In genomic region chr19:43826787-43827754, GRCh38 we compare ENCODE assay signal across 8 cellular contexts. TPM values are rescaled to one million over a fixed set of nuclear protein-coding genes. Genes with fewer than 3 reads are reported as not detected.
DNase-seq lines count a peak whose midpoint lies in the region; ATAC-seq, FAIRE-seq and TF ChIP-seq lines count a peak whose summit lies in the region.

TSS of gene ZNF283 (plus strand) at chr19:43827321. CDS start at chr19:43833505, 6,184 bp downstream.

- no peak for TF ChIP-seq POLR2A in stomach (IDR thresholded peaks at IDR 0.05)

- H3K9me3 Mint-ChIP-seq in Calu3 (ENCODE audit: low read depth, unreplicated experiment) (peaks cover 11% of the 10 kb centered on the region), neural progenitor cell (peaks cover 28% of the 10 kb centered on the region)

- no peak for TF ChIP-seq EP300 in stomach (IDR thresholded peaks at IDR 0.05)

- FAIRE-seq in frontal cortex (lab: Jason Lieb, UNC): no peak

- peak within 1 kb of the TSS; percentile 88 for H3K4me3 ChIP-seq in Loucy (ENCODE audit: low read length, poor library complexity, severe bottlenecking)
- H3K4me3 ChIP-seq in neural progenitor cell: peak within 1 kb of the TSS; percentile 74
- H3K4me3 ChIP-seq in stomach: peak within 1 kb of the TSS; percentile 66 to 82 (median 74)

- no peaks in the 10 kb centered on the region for H3K9me2 ChIP-seq in Loucy (replicated peaks; ENCODE audit: low read depth, low read length)

- H3K4me1 Mint-ChIP-seq in Calu3 (ENCODE audit: low read depth, unreplicated experiment): peaks cover 20% of the 10 kb centered on the region
- peaks cover 6% of the 10 kb centered on the region for H3K4me1 Mint-ChIP-seq in neural progenitor cell

- H3K36me3 Mint-ChIP-seq in Calu3 (ENCODE audit: insufficient read depth, unreplicated experiment): peaks cover 39% of the 10 kb centered on the region
- H3K36me3 Mint-ChIP-seq in neural progenitor cell: peaks cover 22% of the 10 kb centered on the region

- H3K36me3 ChIP-seq in Loucy (ENCODE audit: insufficient read depth, low read length) (no peaks in the 10 kb centered on the region), neural progenitor cell (peaks cover 8% of the 10 kb centered on the region), stomach (peaks cover 23 to 40% (median 38%) of the 10 kb centered on the region in 4 donors)

- intact Hi-C loops in Calu3 (cut with micrococcal nuclease; ENCODE audit: unreplicated experiment) (loop anchor here (10.0 kb wide), 1 partner anchor 108 kb away; the partner anchor contains the start of gene ZNF45), stomach (cut with DNase I; ENCODE audit: low total_unique reads) (no loop called here)

- peak within 1 kb of the TSS; percentile 92 for H3K4me3 Mint-ChIP-seq in Calu3 (ENCODE audit: low read depth, unreplicated experiment)
- peak within 1 kb of the TSS; percentile 94 for H3K4me3 Mint-ChIP-seq in neural progenitor cell

- CTCF ChIA-PET in Calu3 (lab: Charles Lee): interaction anchor here (0.6 to 1.2 kb wide), 6 partner anchors 14 to 397 kb away, joined by 3 to 13 read pairs (median 4); partner anchors contain the start of gene ZNF226

- H3K27ac ChIP-seq in neural progenitor cell (no peak within 1 kb of the TSS), stomach (peak within 1 kb of the TSS; percentile 36 to 84 (median 72))

- H3F3A ChIP-seq in Loucy (ENCODE audit: low read depth) (no peaks in the 10 kb centered on the region), neural progenitor cell (ENCODE audit: low read depth) (no peaks in the 10 kb centered on the region)

- H3K27me3 ChIP-seq in Loucy (ENCODE audit: insufficient read depth, low read length, poor library complexity, severe bottlenecking): no peaks in the 10 kb centered on the region
- H3K27me3 ChIP-seq in neural progenitor cell: peaks cover 32% of the 10 kb centered on the region
- peaks cover 0 to 3% (median 3%) of the 10 kb centered on the region in 3 donors for H3K27me3 ChIP-seq in stomach

- H3K4me1 ChIP-seq in Loucy (ENCODE audit: insufficient read depth, low read length, poor library complexity, severe bottlenecking) (no peaks in the 10 kb centered on the region), neural progenitor cell (no peaks in the 10 kb centered on the region), stomach (peaks cover 0 to 15% (median 10%) of the 10 kb centered on the region in 4 donors)

- H3K9me3 ChIP-seq in Loucy (ENCODE audit: insufficient read depth, low read depth, low read length): no peaks in the 10 kb centered on the region
- H3K9me3 ChIP-seq in neural progenitor cell (ENCODE audit: low read depth): no peaks in the 10 kb centered on the region
- H3K9me3 ChIP-seq in stomach: peaks cover 0 to 11% (median 4%) of the 10 kb centered on the region in 4 donors

- 7 to 12% (median 9%) methylated on average over 25 to 46 of the region's 46 CpGs for WGBS in stomach, 5 donors

- H3K4me2 ChIP-seq in Loucy (ENCODE audit: low read depth, low read length, poor library complexity, severe bottlenecking): peak within 1 kb of the TSS; percentile 75
- peak within 1 kb of the TSS; percentile 91 for H3K4me2 ChIP-seq in neural progenitor cell

- H4K20me1 ChIP-seq in Loucy (ENCODE audit: insufficient read depth, low read length, poor library complexity, severe bottlenecking): no peaks in the 10 kb centered on the region
- H4K20me1 ChIP-seq in neural progenitor cell (ENCODE audit: low read depth): no peaks in the 10 kb centered on the region

- no TSS peak for BruUV-seq in Calu3 (replicated peaks; lab: Mats Ljungman, UMichigan)

- peak within 1 kb of the TSS; percentile 70 for H3K27ac Mint-ChIP-seq in Calu3 (ENCODE audit: unreplicated experiment)
- peak within 1 kb of the TSS; percentile 18 for H3K27ac Mint-ChIP-seq in neural progenitor cell

- H3K79me2 ChIP-seq in Loucy (ENCODE audit: insufficient read depth, low read length) (0 out of 2 replicates have a peak, but pooled peaks cover 6% of the 10 kb centered on the region), neural progenitor cell (ENCODE audit: low read depth) (no peaks in the 10 kb centered on the region)

- peak within 1 kb of the TSS; percentile 93 for H2AFZ ChIP-seq in Loucy (ENCODE audit: low read length)
- H2AFZ ChIP-seq in neural progenitor cell (replicated peaks): peak within 1 kb of the TSS; percentile 97

- peak; percentile 95 for DNase-seq in Calu3
- peak; percentile 9 for DNase-seq in SIG-M5 (lab: John Stamatoyannopoulos, UW)
- peak; percentile 35 to 70 (median 52) for DNase-seq in activated naive CD4-positive, alpha-beta T cell (lab: John Stamatoyannopoulos, UW)
- DNase-seq in frontal cortex (ENCODE audit: low spot score in 2 of 2): peak; percentile 73 to 86
- DNase-seq in neural progenitor cell (ENCODE audit: low spot score): peak; percentile 93
- DNase-seq in stomach: peak; percentile 91

- H3K9ac ChIP-seq in Loucy (ENCODE audit: low read depth, low read length, poor library complexity, severe bottlenecking): peak within 1 kb of the TSS; percentile 75
- peak within 1 kb of the TSS; percentile 71 for H3K9ac ChIP-seq in neural progenitor cell

- TF ChIP-seq CTCF in Calu3 (IDR thresholded peaks at IDR 0.05; ENCODE audit: unreplicated experiment): no peak
- no peak for TF ChIP-seq CTCF in Loucy (conservative IDR thresholded peaks at IDR 0.05; ENCODE audit: low read length)
- no peak for TF ChIP-seq CTCF in neural progenitor cell (IDR thresholded peaks at IDR 0.05)
- TF ChIP-seq CTCF in stomach (IDR thresholded peaks at IDR 0.05): no peak

- no peaks in the 10 kb centered on the region for H3K27me3 Mint-ChIP-seq in Calu3 (ENCODE audit: unreplicated experiment)
- H3K27me3 Mint-ChIP-seq in neural progenitor cell (ENCODE audit: insufficient read depth, low read depth): peaks cover 6% of the 10 kb centered on the region

- peak; percentile 67 for ATAC-seq in GM21717 (IDR thresholded peaks at IDR 0.05; ENCODE audit: unreplicated experiment)

RNA-seq across cellular contexts. Expression of gene ZNF283, which starts in this region (rescaled TPM):
- total RNA-seq in Calu3 (2022) (12.9 and 13.9 TPM in 2 replicates), frontal cortex (33.4 TPM), neural progenitor cell (ENCODE audit: low replicate concordance) (13.4 and 19.8 TPM in 2 replicates), stomach (10 to 100 TPM in 2 of 5 donors, 1 to 10 TPM in 2, not detected in 1; 4.2 to 46.6 (median 7.8) TPM)
- 1 to 10 TPM in 2 of 3 donors, under 1 TPM in 1; 0.61 to 2.2 (median 1.3) TPM for polyA plus RNA-seq in stomach

Comparison
In these comparisons a context has a peak if more than half of its experiments do, and no peak if none do; other contexts are left out.
1. DNase-seq: peak in every context shown above with its lines; median percentile 95 in Calu3; 93 in neural progenitor cell; 91 in stomach; 80 in frontal cortex; 52 in activated naive CD4-positive, alpha-beta T cell; 9 in SIG-M5.